29 cellular contexts compared by ENCODE assay signal in genomic region chr3:109187390-109187789, GRCh38. TPM values are rescaled to one million over a fixed set of nuclear protein-coding genes. Genes with fewer than 3 reads are reported as not detected.
"Had no signal": no experiment of that assay in that cellular context is flagged by ENCODE, and none has a peak within 500 bp of the region (broad histone marks: within the 10 kb centered on the region; RNA-seq: fewer than 3 reads in every experiment).

No MANE protein-coding gene starts in this region.

- H3K27ac Mint-ChIP-seq: activated CD4-positive, alpha-beta T cell treated with anti-CD3 and anti-CD28 coated beads, Interleukin-2, amount 10 ng/mL, durations not matched to agents 7 days and 5 days; activated CD8-positive, alpha-beta T cell treated with anti-CD3 and anti-CD28 coated beads, Interleukin-2, amount 10 ng/mL, durations not matched to agents 7 days and 5 days; activated naive CD4-positive, alpha-beta T cell treated with anti-CD3 and anti-CD28 coated beads, Interleukin-2, amount 50 U/mL, for 72 hours; immature natural killer cell; naive thymus-derived CD4-positive, alpha-beta T cell; neural progenitor cell; progenitor cell of endocrine pancreas; type B pancreatic cell had no signal

- DNase-seq: activated CD4-positive, alpha-beta T cell treated with anti-CD3 and anti-CD28 coated beads, Interleukin-2, amount 10 ng/mL, durations not matched to agents 7 days and 5 days; activated CD4-positive, CD25-positive, alpha-beta regulatory T cell treated with anti-CD3 and anti-CD28 coated beads, Interleukin-2, amount 50 U/mL, for 72 hours; activated CD8-positive, alpha-beta T cell treated with anti-CD3 and anti-CD28 coated beads, Interleukin-2, amount 10 ng/mL, durations not matched to agents 7 days and 5 days; activated gamma-delta T cell treated with Interleukin-2 at 50 U/mL for 16 hours; aorta; esophagus squamous epithelium; gastrocnemius medialis; head of caudate nucleus; hypothalamus; immature natural killer cell; lower lobe of right lung; naive thymus-derived CD4-positive, alpha-beta T cell; retina; sigmoid colon; stimulated activated CD4-positive, alpha-beta T cell treated with anti-CD3 and anti-CD28 coated beads, Interleukin-15, amount 100 ng/mL, for 24 hours; stimulated activated naive CD4-positive, alpha-beta T cell had no signal

- ATAC-seq: activated CD8-positive, alpha-beta T cell treated with anti-CD3 and anti-CD28 coated beads, Interleukin-2, amount 10 ng/mL, durations not matched to agents 7 days and 5 days; activated naive CD4-positive, alpha-beta T cell treated with anti-CD3 and anti-CD28 coated beads, Interleukin-2, amount 50 U/mL, for 72 hours; gastrocnemius medialis; left lobe of liver; lower lobe of right lung; naive thymus-derived CD4-positive, alpha-beta T cell had no signal

- H3K9me3 Mint-ChIP-seq: activated CD4-positive, alpha-beta T cell treated with anti-CD3 and anti-CD28 coated beads, Interleukin-2, amount 10 ng/mL, durations not matched to agents 7 days and 5 days; activated naive CD4-positive, alpha-beta T cell treated with anti-CD3 and anti-CD28 coated beads, Interleukin-2, amount 50 U/mL, for 72 hours; central memory CD8-positive, alpha-beta T cell; neural progenitor cell; type B pancreatic cell had no signal

- H3K27me3 Mint-ChIP-seq: activated CD4-positive, alpha-beta T cell treated with anti-CD3 and anti-CD28 coated beads, Interleukin-2, amount 10 ng/mL, durations not matched to agents 7 days and 5 days; brain; progenitor cell of endocrine pancreas; type B pancreatic cell had no signal

- H3K36me3 Mint-ChIP-seq: activated naive CD4-positive, alpha-beta T cell treated with anti-CD3 and anti-CD28 coated beads, Interleukin-2, amount 50 U/mL, for 72 hours; brain; immature natural killer cell; naive thymus-derived CD4-positive, alpha-beta T cell; type B pancreatic cell had no signal

- H3K4me3 Mint-ChIP-seq: activated CD4-positive, alpha-beta T cell treated with anti-CD3 and anti-CD28 coated beads, Interleukin-2, amount 10 ng/mL, durations not matched to agents 7 days and 5 days; activated CD8-positive, alpha-beta T cell treated with anti-CD3 and anti-CD28 coated beads, Interleukin-2, amount 10 ng/mL, durations not matched to agents 7 days and 5 days; brain; central memory CD8-positive, alpha-beta T cell; immature natural killer cell; naive thymus-derived CD4-positive, alpha-beta T cell; neural progenitor cell; type B pancreatic cell had no signal

- H3K4me1 Mint-ChIP-seq: activated CD4-positive, alpha-beta T cell treated with anti-CD3 and anti-CD28 coated beads, Interleukin-2, amount 10 ng/mL, durations not matched to agents 7 days and 5 days; central memory CD8-positive, alpha-beta T cell; immature natural killer cell had no signal

RNA-seq across cellular contexts. Expression of gene C3orf85, which starts 50.9 kb away (rescaled TPM):
- total RNA-seq: activated CD4-positive, alpha-beta T cell treated with anti-CD3 and anti-CD28 coated beads, Interleukin-2, amount 10 ng/mL, durations not matched to agents 7 days and 5 days; activated CD8-positive, alpha-beta T cell treated with anti-CD3 and anti-CD28 coated beads, Interleukin-2, amount 10 ng/mL, durations not matched to agents 7 days and 5 days; activated naive CD4-positive, alpha-beta T cell treated with anti-CD3 and anti-CD28 coated beads, Interleukin-2, amount 50 U/mL, for 72 hours; aorta; esophagus squamous epithelium; gastrocnemius medialis; kidney epithelial cell; lower lobe of right lung; naive thymus-derived CD4-positive, alpha-beta T cell; omental fat pad; progenitor cell of endocrine pancreas; sigmoid colon; smooth muscle cell; T-helper 2 cell treated with Interferon-gamma antibody and Interleukin-4, amounts not matched to agents 100 ng/mL and 5 ng/mL, for 36 hours; thoracic aorta; vagina had no signal
